14 cellular contexts compared by ENCODE assay signal in genomic region chr14:101364503-101365328, GRCh38.
DNase-seq lines count a peak whose midpoint lies in the region; ATAC-seq, FAIRE-seq and TF ChIP-seq lines count a peak whose summit lies in the region.
"Had no signal": no experiment of that assay in that cellular context is flagged by ENCODE, and none has a peak within 500 bp of the region (broad histone marks: within the 10 kb centered on the region; RNA-seq: fewer than 3 reads in every experiment).

No MANE protein-coding gene starts in this region.

- H3K14ac ChIP-seq in IMR-90 (replicated peaks; ENCODE audit: low read depth, low read length): no peak overlapping the region

- no peaks in the 10 kb centered on the region for H3K4me1 Mint-ChIP-seq in activated T-cell treated with anti-CD3 and anti-CD28 coated beads, Interleukin-2, amount 50 U/mL, for 24 hours (ENCODE audit: low read depth)
- H3K4me1 Mint-ChIP-seq: activated CD4-positive, alpha-beta T cell treated with anti-CD3 and anti-CD28 coated beads, Interleukin-2, amount 10 ng/mL, durations not matched to agents 7 days and 5 days; naive thymus-derived CD4-positive, alpha-beta T cell had no signal

- peaks cover 2% of the 10 kb centered on the region for H3K9me3 ChIP-seq in IMR-90 (ENCODE audit: control insufficient read depth, insufficient read depth, low read length)
- H3K9me3 ChIP-seq in duodenal mucosa (ENCODE audit: control insufficient read depth in 1 of 2, low read length in 2 of 2): no peaks in the 10 kb centered on the region
- H3K9me3 ChIP-seq in muscle layer of colon (ENCODE audit: low read length): no peaks in the 10 kb centered on the region
- H3K9me3 ChIP-seq in stomach: no peaks in the 10 kb centered on the region

- H2BK20ac ChIP-seq in IMR-90 (ENCODE audit: low read depth, low read length): no peak overlapping the region

- DNase-seq in IMR-90 (no peak), stomach (no peak), H54 (ENCODE audit: insufficient read length, low spot score) (no peak), 8988T (no peak)
- no peak for DNase-seq in activated T-cell treated with anti-CD3 and anti-CD28 coated beads, Interleukin-2, amount 50 U/mL, for 24 hours
- DNase-seq: activated CD4-positive, alpha-beta T cell treated with anti-CD3 and anti-CD28 coated beads, Interleukin-2, amount 10 ng/mL, durations not matched to agents 7 days and 5 days; activated gamma-delta T cell; CD4-positive, alpha-beta T cell; naive thymus-derived CD4-positive, alpha-beta T cell; NCI-H2081 had no signal

- H3K56ac ChIP-seq in IMR-90 (ENCODE audit: extremely low read depth, insufficient read depth, low read length): no peak overlapping the region

- no peaks in the 10 kb centered on the region for H3K9me3 Mint-ChIP-seq in activated T-cell treated with anti-CD3 and anti-CD28 coated beads, Interleukin-2, amount 50 U/mL, for 24 hours
- H3K9me3 Mint-ChIP-seq: activated CD4-positive, alpha-beta T cell treated with anti-CD3 and anti-CD28 coated beads, Interleukin-2, amount 10 ng/mL, durations not matched to agents 7 days and 5 days; CD4-positive, alpha-beta T cell; T-cell had no signal

- H3K4me3 ChIP-seq in IMR-90 (ENCODE audit: insufficient read depth, low read depth, low read length) (no peak overlapping the region), duodenal mucosa (ENCODE audit: low read depth in 1 of 2, low read length in 2 of 2) (no peak overlapping the region), muscle layer of colon (ENCODE audit: low read depth in 1 of 2, low read length in 2 of 2) (peak overlapping the region in 1 of 2 donors; percentile 32), stomach (no peak overlapping the region)

- POLR2A ChIA-PET in IMR-90 (lab: Charles Lee; ENCODE audit: unreplicated experiment): no interaction called here

- peaks cover 4% of the 10 kb centered on the region; the same call in 1 of the 2 replicates for H3K4me1 ChIP-seq in IMR-90 (ENCODE audit: control insufficient read depth, insufficient read depth, low read length)
- H3K4me1 ChIP-seq in duodenal mucosa (ENCODE audit: control insufficient read depth in 1 of 2, insufficient read depth in 2 of 2, low read length in 2 of 2): no peaks in the 10 kb centered on the region
- H3K4me1 ChIP-seq in muscle layer of colon (ENCODE audit: insufficient read depth, low read length): peaks cover 61% of the 10 kb centered on the region
- H3K4me1 ChIP-seq in stomach: peaks cover 8 to 44% (median 17%) of the 10 kb centered on the region in 4 donors

- H2BK120ac ChIP-seq in IMR-90 (ENCODE audit: low read depth, low read length): no peak overlapping the region

- H4K91ac ChIP-seq in IMR-90 (ENCODE audit: insufficient read depth, low read depth, low read length): no peak overlapping the region

- H4K8ac ChIP-seq in IMR-90 (ENCODE audit: low read depth in 2 of 2, low read length in 2 of 2): no peak overlapping the region

- no peaks in the 10 kb centered on the region for H4K20me1 ChIP-seq in IMR-90 (ENCODE audit: insufficient read depth, low read length)

- H3K36me3 ChIP-seq in IMR-90 (ENCODE audit: control insufficient read depth, insufficient read depth, low read length) (no peaks in the 10 kb centered on the region), duodenal mucosa (ENCODE audit: control insufficient read depth in 1 of 2, insufficient read depth in 2 of 2, low read length in 2 of 2) (no peaks in the 10 kb centered on the region), muscle layer of colon (ENCODE audit: insufficient read depth, low read length) (no peaks in the 10 kb centered on the region), stomach (no peaks in the 10 kb centered on the region)

- peaks cover 31% of the 10 kb centered on the region for H3K27me3 Mint-ChIP-seq in activated T-cell treated with anti-CD3 and anti-CD28 coated beads, Interleukin-2, amount 50 U/mL, for 24 hours
- H3K27me3 Mint-ChIP-seq: activated CD4-positive, alpha-beta T cell treated with anti-CD3 and anti-CD28 coated beads, Interleukin-2, amount 10 ng/mL, durations not matched to agents 7 days and 5 days had no signal

- no peak for TF ChIP-seq CTCF in IMR-90 (conservative IDR thresholded peaks at IDR 0.05; ENCODE audit: low read depth, low read length)
- TF ChIP-seq CTCF in stomach (IDR thresholded peaks at IDR 0.05): no peak

- H2AK9ac ChIP-seq in IMR-90 (replicated peaks; ENCODE audit: low read depth, low read length, poor library complexity): no peak overlapping the region

- no peak overlapping the region for H3K9ac ChIP-seq in IMR-90 (ENCODE audit: low read depth, low read length)
- no peak overlapping the region for H3K9ac ChIP-seq in duodenal mucosa (ENCODE audit: low read depth in 1 of 2, low read length in 2 of 2)
- no peak overlapping the region for H3K9ac ChIP-seq in muscle layer of colon (ENCODE audit: low read length)

- TF ChIP-seq POLR2A in IMR-90 (IDR thresholded peaks at IDR 0.05; ENCODE audit: low read depth, low read length) (no peak), stomach (IDR thresholded peaks at IDR 0.05) (no peak), H54 (IDR thresholded peaks at IDR 0.05; ENCODE audit: low read depth, low read length) (no peak)

- H2AK5ac ChIP-seq in IMR-90 (ENCODE audit: low read depth, low read length): no peak overlapping the region

- no peak overlapping the region for H3K23ac ChIP-seq in IMR-90 (ENCODE audit: low read depth, low read length)

- dilution Hi-C loops in IMR-90 (cut with HindIII; ENCODE audit: low sequenced_read_pairs, unreplicated experiment): no loop called here

- no peak overlapping the region for H3K27ac Mint-ChIP-seq in activated T-cell treated with anti-CD3 and anti-CD28 coated beads, Interleukin-2, amount 50 U/mL, for 24 hours
- H3K27ac Mint-ChIP-seq: activated CD4-positive, alpha-beta T cell treated with anti-CD3 and anti-CD28 coated beads, Interleukin-2, amount 10 ng/mL, durations not matched to agents 7 days and 5 days; CD4-positive, alpha-beta T cell; naive thymus-derived CD4-positive, alpha-beta T cell; T-cell had no signal

- TF ChIP-seq EP300 in stomach (IDR thresholded peaks at IDR 0.05): peak; percentile 57

- no peak for TF ChIP-seq RAD21 in IMR-90 (IDR thresholded peaks at IDR 0.05; ENCODE audit: low read length)

- no peaks in the 10 kb centered on the region for H3K9me1 ChIP-seq in IMR-90 (ENCODE audit: insufficient read depth, low read length)

- intact Hi-C loops in IMR-90 (cut with micrococcal nuclease) (no loop called here), stomach (cut with DNase I; ENCODE audit: low total_unique reads) (no loop called here)

- ATAC-seq in IMR-90 (ENCODE audit: low read depth) (no peak), GM21737 (IDR thresholded peaks at IDR 0.05; ENCODE audit: unreplicated experiment) (no peak)
- ATAC-seq: naive thymus-derived CD4-positive, alpha-beta T cell; T-cell had no signal

- no peak overlapping the region for H2AFZ ChIP-seq in IMR-90 (replicated peaks; ENCODE audit: low read length, poor library complexity)

- H3K27ac ChIP-seq in IMR-90 (ENCODE audit: insufficient read depth, low read length) (no peak overlapping the region), duodenal mucosa (ENCODE audit: low read depth, low read length) (peak overlapping the region; percentile 1), muscle layer of colon (ENCODE audit: low read depth, low read length) (peak overlapping the region; percentile 96), stomach (peak overlapping the region in 4 of 5 donors; percentile 65 to 85 (median 67))

- in situ Hi-C loops in IMR-90 (cut with MboI; ENCODE audit: low sequenced_read_pairs): no loop called here

- H3K18ac ChIP-seq in IMR-90 (ENCODE audit: low read depth, low read length): no peak overlapping the region

- WGBS in IMR-90 (ENCODE audit: extremely low coverage in 2 of 2, insufficient read length in 1 of 2), 2 experiments: 39% methylated on average over 15 of the region's 42 CpGs; no CpG with 5 or more reads in 1 of the 2 experiments
- WGBS in stomach, 5 donors: 62 to 75% (median 74%) methylated on average over 32 to 42 of the region's 42 CpGs

- no peak for FAIRE-seq in H54 (lab: Jason Lieb, UNC)

- H3K4me3 Mint-ChIP-seq in activated T-cell treated with anti-CD3 and anti-CD28 coated beads, Interleukin-2, amount 50 U/mL, for 24 hours: no peak overlapping the region
- H3K4me3 Mint-ChIP-seq: activated CD4-positive, alpha-beta T cell treated with anti-CD3 and anti-CD28 coated beads, Interleukin-2, amount 10 ng/mL, durations not matched to agents 7 days and 5 days; CD4-positive, alpha-beta T cell; naive thymus-derived CD4-positive, alpha-beta T cell; T-cell had no signal

- CTCF ChIA-PET in IMR-90 (lab: Yijun Ruan, JAX): no interaction called here

- no peak overlapping the region; the same call in 1 of the 2 replicates for H3K4me2 ChIP-seq in IMR-90 (ENCODE audit: low read depth, low read length)

- no peak overlapping the region for H2BK15ac ChIP-seq in IMR-90 (ENCODE audit: low read depth, low read length)

- no peak overlapping the region for H2BK5ac ChIP-seq in IMR-90 (ENCODE audit: low read depth, low read length, poor library complexity, severe bottlenecking)

- H3K27me3 ChIP-seq in IMR-90 (ENCODE audit: control insufficient read depth, insufficient read depth, low read length) (peaks cover 15% of the 10 kb centered on the region), duodenal mucosa (ENCODE audit: control insufficient read depth in 1 of 2, insufficient read depth in 2 of 2, low read length in 2 of 2) (no peaks in the 10 kb centered on the region), muscle layer of colon (ENCODE audit: control insufficient read depth in 1 of 2, insufficient read depth in 2 of 2, low read length in 2 of 2) (no peaks in the 10 kb centered on the region), stomach (peaks cover 0 to 15% (median 0%) of the 10 kb centered on the region in 3 donors)

- no peaks in the 10 kb centered on the region for H3K79me1 ChIP-seq in IMR-90 (ENCODE audit: low read depth in 1 of 2, low read length in 2 of 2)

- H3K36me3 Mint-ChIP-seq in activated T-cell treated with anti-CD3 and anti-CD28 coated beads, Interleukin-2, amount 50 U/mL, for 24 hours (ENCODE audit: low read depth): no peaks in the 10 kb centered on the region
- H3K36me3 Mint-ChIP-seq: naive thymus-derived CD4-positive, alpha-beta T cell; T-cell had no signal

- no TSS peak for BruUV-seq in IMR-90 (replicated peaks; lab: Mats Ljungman, UMichigan)

- no peak overlapping the region for H4K5ac ChIP-seq in IMR-90 (ENCODE audit: low read depth, low read length)

- H3K4ac ChIP-seq in IMR-90 (ENCODE audit: low read depth, low read length): no peak overlapping the region

TF ChIP-seq in IMR-90, 13 proteins besides CTCF, POLR2A, EP300 and RAD21:
- no peak for TF ChIP-seq NFE2L2 (IDR thresholded peaks at IDR 0.05; ENCODE audit: low read depth, low read length)
- peak; percentile 77; the same call in 1 of the 2 replicates for TF ChIP-seq CEBPB (IDR thresholded peaks at IDR 0.05; ENCODE audit: low read depth, low read length)
